In the genomic region with DNA sequence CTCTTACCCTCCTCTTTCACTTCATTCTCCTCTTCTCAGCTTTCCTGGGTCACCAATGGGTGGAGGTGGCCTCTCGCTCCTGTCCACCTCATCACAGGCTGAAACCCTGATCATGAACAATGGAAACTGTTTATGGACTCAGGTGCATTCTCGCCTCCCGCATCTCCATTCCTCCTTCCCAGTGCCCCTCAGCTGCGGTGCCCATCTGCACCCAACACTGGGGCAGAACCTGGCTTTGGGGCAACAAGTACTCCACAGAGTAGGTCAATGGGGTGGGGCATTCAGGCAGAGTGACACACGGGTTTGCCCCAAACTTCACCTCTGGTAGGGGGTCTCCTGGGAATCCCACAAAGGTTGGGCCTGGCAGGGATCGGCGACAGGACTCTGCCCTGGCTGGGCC, we compare ENCODE assay signal across 16 cellular contexts.
DNase-seq lines count a peak whose midpoint lies in the region; ATAC-seq and TF ChIP-seq lines count a peak whose summit lies in the region.
"Had no signal": no experiment of that assay in that cellular context is flagged by ENCODE, and none has a peak within 500 bp of the region (broad histone marks: within the 10 kb centered on the region; RNA-seq: fewer than 3 reads in every experiment).

No MANE protein-coding gene starts in this region.

- H3K4me3 ChIP-seq in BE2C (ENCODE audit: low read depth, low read length) (no peak overlapping the region), osteoblast (ENCODE audit: insufficient read depth, low read length) (no peak overlapping the region)
- no peak overlapping the region for H3K4me3 ChIP-seq in CD8-positive, alpha-beta T cell (ENCODE audit: low read depth, low read length)
- H3K4me3 ChIP-seq: BLaER1 treated with 17β-estradiol and CSF1 and Interleukin-3, amounts not matched to agents 10 nM and 100 nM had no signal

- peaks cover 35% of the 10 kb centered on the region for H3K4me1 Mint-ChIP-seq in neural crest cell
- H3K4me1 Mint-ChIP-seq in CD8-positive, alpha-beta T cell (ENCODE audit: low read depth), result no peaks in the 10 kb centered on the region

- peaks cover 3% of the 10 kb centered on the region for H3K9me3 Mint-ChIP-seq in neural crest cell
- no peaks in the 10 kb centered on the region for H3K9me3 Mint-ChIP-seq in CD8-positive, alpha-beta T cell
- H3K9me3 Mint-ChIP-seq: HFFc6 had no signal

- TF ChIP-seq CTCF in BE2C (IDR thresholded peaks at IDR 0.05; ENCODE audit: low read depth, low read length) (no peak), RWPE1 (conservative IDR thresholded peaks at IDR 0.05; ENCODE audit: low read depth) (no peak), neural crest cell (conservative IDR thresholded peaks at IDR 0.05) (no peak), osteoblast (IDR thresholded peaks at IDR 0.05; ENCODE audit: extremely low read depth, low read depth, low read length) (no peak)
- TF ChIP-seq CTCF in CD8-positive, alpha-beta T cell (IDR thresholded peaks at IDR 0.05), result no peak

- peaks cover 16% of the 10 kb centered on the region for H3K4me1 ChIP-seq in BE2C
- peaks cover 4% of the 10 kb centered on the region for H3K4me1 ChIP-seq in osteoblast (ENCODE audit: insufficient read depth, low read length)
- H3K4me1 ChIP-seq in CD8-positive, alpha-beta T cell (ENCODE audit: insufficient read depth, low read length), result no peaks in the 10 kb centered on the region

- no peaks in the 10 kb centered on the region for H3K9me3 ChIP-seq in BE2C
- no peaks in the 10 kb centered on the region for H3K9me3 ChIP-seq in osteoblast (ENCODE audit: low read depth, low read length)
- H3K9me3 ChIP-seq in CD8-positive, alpha-beta T cell (ENCODE audit: low read length), result no peaks in the 10 kb centered on the region
- H3K9me3 ChIP-seq: BLaER1 treated with 17β-estradiol and CSF1 and Interleukin-3, amounts not matched to agents 10 nM and 100 nM had no signal

- intact Hi-C loops in CD8-positive, alpha-beta T cell (cut with DNase I, micrococcal nuclease), result no loop called here

- H3K36me3 ChIP-seq in BE2C (no peaks in the 10 kb centered on the region), osteoblast (ENCODE audit: insufficient read depth, low read length) (no peaks in the 10 kb centered on the region)
- H3K36me3 ChIP-seq in CD8-positive, alpha-beta T cell (ENCODE audit: insufficient read depth, low read length), result no peaks in the 10 kb centered on the region
- H3K36me3 ChIP-seq: BLaER1 treated with 17β-estradiol and CSF1 and Interleukin-3, amounts not matched to agents 10 nM and 100 nM had no signal

- no peaks in the 10 kb centered on the region for H4K20me1 ChIP-seq in osteoblast (ENCODE audit: insufficient read depth, low read length)
- H4K20me1 ChIP-seq: BLaER1 treated with 17β-estradiol and CSF1 and Interleukin-3, amounts not matched to agents 10 nM and 100 nM had no signal

- ATAC-seq in CD8-positive, alpha-beta T cell, result no peak

- peak overlapping the region; percentile 88 for H3K27ac Mint-ChIP-seq in neural crest cell (ENCODE audit: unreplicated experiment)
- H3K27ac Mint-ChIP-seq in CD8-positive, alpha-beta T cell, result no peak overlapping the region
- H3K27ac Mint-ChIP-seq: HFFc6 had no signal

- H2AFZ ChIP-seq in osteoblast (ENCODE audit: low read length), result no peak overlapping the region

- DNase-seq in BE2C, result peak; percentile 28
- no peak for DNase-seq in RWPE1 (ENCODE audit: low spot score)
- DNase-seq in neural crest cell (ENCODE audit: low read depth, low spot score), result no peak
- no peak for DNase-seq in osteoblast (ENCODE audit: insufficient read length, low spot score, missing footprints)
- DNase-seq in CD8-positive, alpha-beta T cell, result no peak
- DNase-seq in activated CD4-positive, alpha-beta T cell treated with anti-CD3 and anti-CD28 coated beads for 4 hours, result no peak
- DNase-seq: DMS 273 treated with DMSO at 0.1 percent for 48 hours, GF-D8, HFFc6, Kasumi-1, NCI-H1105, NCI-H1694, NCI-H226, NCI-H526 had no signal

- H3K27me3 Mint-ChIP-seq in neural crest cell (ENCODE audit: low read depth), result no peaks in the 10 kb centered on the region
- peaks cover 2% of the 10 kb centered on the region for H3K27me3 Mint-ChIP-seq in CD8-positive, alpha-beta T cell (ENCODE audit: low read depth)

- H3K79me2 ChIP-seq in osteoblast (ENCODE audit: insufficient read depth, low read length), result no peaks in the 10 kb centered on the region

- H3K27ac ChIP-seq in RWPE1 (peak overlapping the region; percentile 82), cingulate gyrus (ENCODE audit: low read depth, low read length) (peak overlapping the region; percentile 47), osteoblast (ENCODE audit: low read depth, low read length) (no peak overlapping the region)
- H3K27ac ChIP-seq in CD8-positive, alpha-beta T cell (ENCODE audit: low read depth, low read length), result no peak overlapping the region
- H3K27ac ChIP-seq: BLaER1 treated with 17β-estradiol and CSF1 and Interleukin-3, amounts not matched to agents 10 nM and 100 nM had no signal

- CTCF ChIA-PET in RWPE1 (lab: Yijun Ruan, JAX), result no interaction called here
- CTCF ChIA-PET in CD8-positive, alpha-beta T cell (lab: Charles Lee), result no interaction called here

- H3K27me3 ChIP-seq in BE2C, result no peaks in the 10 kb centered on the region
- no peaks in the 10 kb centered on the region for H3K27me3 ChIP-seq in osteoblast (ENCODE audit: insufficient read depth, low read length)
- no peaks in the 10 kb centered on the region for H3K27me3 ChIP-seq in CD8-positive, alpha-beta T cell (ENCODE audit: insufficient read depth, low read length)
- H3K27me3 ChIP-seq: BLaER1 treated with 17β-estradiol and CSF1 and Interleukin-3, amounts not matched to agents 10 nM and 100 nM had no signal

- H3K4me2 ChIP-seq in osteoblast (ENCODE audit: insufficient read depth, low read length), result no peak overlapping the region
- H3K4me2 ChIP-seq: BLaER1 treated with 17β-estradiol and CSF1 and Interleukin-3, amounts not matched to agents 10 nM and 100 nM had no signal

- H3K36me3 Mint-ChIP-seq in neural crest cell (ENCODE audit: low read depth), result peaks cover 3% of the 10 kb centered on the region
- no peaks in the 10 kb centered on the region for H3K36me3 Mint-ChIP-seq in CD8-positive, alpha-beta T cell

- POLR2A ChIA-PET in RWPE1 (lab: Yijun Ruan, JAX; ENCODE audit: low non-redundant PET), result no interaction called here
- POLR2A ChIA-PET in CD8-positive, alpha-beta T cell (lab: Charles Lee), result no interaction called here

- no peak overlapping the region for H3K4me3 Mint-ChIP-seq in neural crest cell
- no peak overlapping the region for H3K4me3 Mint-ChIP-seq in CD8-positive, alpha-beta T cell
- H3K4me3 Mint-ChIP-seq: HFFc6 had no signal

Comparison
In these comparisons a context has a peak if more than half of its experiments do, and no peak if none do; other contexts are left out.
1. H3K27ac ChIP-seq: peak in RWPE1 (single experiment) and cingulate gyrus (single experiment); none in osteoblast (single experiment) and CD8-positive, alpha-beta T cell (single experiment).